8 cellular contexts compared by ENCODE assay signal in the genomic region with DNA sequence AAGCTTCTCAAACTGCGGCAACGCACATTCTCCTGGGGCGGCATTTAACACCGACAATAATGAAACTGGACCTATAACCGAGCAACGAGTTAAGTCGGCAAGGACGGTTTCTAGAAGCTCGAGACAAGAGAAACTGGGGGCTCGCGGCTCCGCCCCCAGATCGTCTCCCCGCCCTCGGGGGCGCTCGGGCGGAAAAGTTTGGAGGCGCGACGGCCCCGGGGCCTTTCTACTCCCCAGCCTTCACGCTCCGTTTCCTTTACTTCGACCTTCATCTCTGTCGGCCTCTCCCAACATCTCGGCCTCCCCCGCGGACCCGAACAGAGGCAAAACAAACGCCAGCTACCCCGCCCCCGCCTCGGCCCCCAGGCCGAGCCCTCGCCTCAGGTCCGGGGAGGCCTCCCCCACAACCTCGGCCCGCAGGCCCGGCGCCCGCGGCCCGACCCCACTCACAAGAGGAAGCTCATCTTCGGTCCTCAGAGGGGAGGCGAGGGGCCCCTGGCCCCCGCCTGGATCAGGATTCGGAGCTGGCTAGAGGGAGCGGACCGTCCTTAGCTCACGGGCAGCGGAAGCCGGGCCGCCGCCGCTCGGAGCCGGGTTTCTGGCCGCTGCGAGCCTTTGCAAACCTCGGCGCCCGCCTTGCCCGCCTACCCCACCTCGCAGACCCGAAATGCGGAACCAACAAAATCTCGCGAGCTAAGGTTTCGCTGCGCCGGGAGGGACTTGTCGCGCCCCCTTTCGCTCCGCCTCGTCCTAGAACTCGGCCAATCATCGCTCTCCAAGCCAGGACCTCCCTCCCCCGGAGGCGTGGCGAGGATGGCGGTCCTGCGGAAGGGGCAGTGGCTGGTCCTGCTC. TPM values are rescaled to one million over a fixed set of nuclear protein-coding genes. Genes with fewer than 3 reads are reported as not detected.
DNase-seq lines count a peak whose midpoint lies in the region; ATAC-seq and TF ChIP-seq lines count a peak whose summit lies in the region.

A gene (minus strand): TSS at position 669 of the 852 bp plus-strand sequence. CDS start 205 bp downstream, at position 464.

- peak; percentile 67 to 88 for TF ChIP-seq POLR2A in suprapubic skin (IDR thresholded peaks at IDR 0.05)

- peak within 1 kb of the TSS; percentile 98 for H3K27ac ChIP-seq in suprapubic skin

- H3K4me1 Mint-ChIP-seq in activated naive CD4-positive, alpha-beta T cell treated with anti-CD3 and anti-CD28 coated beads, Interleukin-2, amount 50 U/mL, for 24 hours: peaks cover 36% of the 10 kb centered on the region

- ATAC-seq in HG02588 (IDR thresholded peaks at IDR 0.05; ENCODE audit: unreplicated experiment) (peak; percentile 75), SK-N-SH treated with all-trans-retinoic acid at 6 μM for 48 hours (peak; percentile 98)

- no peak for TF ChIP-seq EP300 in suprapubic skin (IDR thresholded peaks at IDR 0.05)

- H3K36me3 ChIP-seq in GM06990 (ENCODE audit: control insufficient read depth, insufficient read depth, low read length) (no peaks in the 10 kb centered on the region; the same call in 1 of the 2 replicates), suprapubic skin (no peaks in the 10 kb centered on the region)

- WGBS in suprapubic skin: under 1% methylated on average over 42 of the region's 84 CpGs

- no peaks in the 10 kb centered on the region for H3K9me3 ChIP-seq in suprapubic skin

- H3K27me3 Mint-ChIP-seq in activated naive CD4-positive, alpha-beta T cell treated with anti-CD3 and anti-CD28 coated beads, Interleukin-2, amount 50 U/mL, for 24 hours: no peaks in the 10 kb centered on the region

- H3K27me3 ChIP-seq in GM06990 (replicated peaks; ENCODE audit: control insufficient read depth, insufficient read depth, low read length) (no peaks in the 10 kb centered on the region), suprapubic skin (no peaks in the 10 kb centered on the region)

- H3K4me3 ChIP-seq in GM06990 (replicated peaks; ENCODE audit: low read depth, low read length) (peak within 1 kb of the TSS; percentile 90), suprapubic skin (peak within 1 kb of the TSS; percentile 99)

- TF ChIP-seq CTCF in GM06990 (IDR thresholded peaks at IDR 0.05; ENCODE audit: insufficient read depth, low read length, poor library complexity, severe bottlenecking): no peak
- TF ChIP-seq CTCF in suprapubic skin (IDR thresholded peaks at IDR 0.05): peak in 1 of 2 donors; percentile 34

- peak within 1 kb of the TSS; percentile 84 for H3K27ac Mint-ChIP-seq in activated naive CD4-positive, alpha-beta T cell treated with anti-CD3 and anti-CD28 coated beads, Interleukin-2, amount 50 U/mL, for 24 hours

- peak within 1 kb of the TSS; percentile 86 for H3K4me3 Mint-ChIP-seq in activated naive CD4-positive, alpha-beta T cell treated with anti-CD3 and anti-CD28 coated beads, Interleukin-2, amount 50 U/mL, for 24 hours

- peaks cover 45% of the 10 kb centered on the region for H3K4me1 ChIP-seq in suprapubic skin

- DNase-seq in GM06990 (ENCODE audit: extremely low read depth, insufficient read length): peak; percentile 99
- peak; percentile 97 for DNase-seq in NCI-H1092 (lab: John Stamatoyannopoulos, UW)
- peak; percentile 96 for DNase-seq in germinal center (ENCODE audit: low spot score)
- DNase-seq in nucleus accumbens (lab: John Stamatoyannopoulos, UW): peak; percentile 53 to 99 (median 95)
- DNase-seq in suprapubic skin (ENCODE audit: low spot score in 2 of 2): peak; percentile 98 to 99

- peaks cover 4% of the 10 kb centered on the region for H3K36me3 Mint-ChIP-seq in activated naive CD4-positive, alpha-beta T cell treated with anti-CD3 and anti-CD28 coated beads, Interleukin-2, amount 50 U/mL, for 24 hours

- H3K9me3 Mint-ChIP-seq in activated naive CD4-positive, alpha-beta T cell treated with anti-CD3 and anti-CD28 coated beads, Interleukin-2, amount 50 U/mL, for 24 hours: no peaks in the 10 kb centered on the region

TF ChIP-seq in SK-N-SH treated with all-trans-retinoic acid at 6 μM for 48 hours, 23 proteins besides CTCF, POLR2A, EP300 and RAD21:
- TF ChIP-seq ZFP3 (CRISPR knock-in tag; IDR thresholded peaks at IDR 0.05) (0 out of 2 replicates have a peak, but pooled peaks have one; percentile 65), ZNF8 (CRISPR knock-in tag; IDR thresholded peaks at IDR 0.05) (no peak)
- TF ChIP-seq, protein P1, sequence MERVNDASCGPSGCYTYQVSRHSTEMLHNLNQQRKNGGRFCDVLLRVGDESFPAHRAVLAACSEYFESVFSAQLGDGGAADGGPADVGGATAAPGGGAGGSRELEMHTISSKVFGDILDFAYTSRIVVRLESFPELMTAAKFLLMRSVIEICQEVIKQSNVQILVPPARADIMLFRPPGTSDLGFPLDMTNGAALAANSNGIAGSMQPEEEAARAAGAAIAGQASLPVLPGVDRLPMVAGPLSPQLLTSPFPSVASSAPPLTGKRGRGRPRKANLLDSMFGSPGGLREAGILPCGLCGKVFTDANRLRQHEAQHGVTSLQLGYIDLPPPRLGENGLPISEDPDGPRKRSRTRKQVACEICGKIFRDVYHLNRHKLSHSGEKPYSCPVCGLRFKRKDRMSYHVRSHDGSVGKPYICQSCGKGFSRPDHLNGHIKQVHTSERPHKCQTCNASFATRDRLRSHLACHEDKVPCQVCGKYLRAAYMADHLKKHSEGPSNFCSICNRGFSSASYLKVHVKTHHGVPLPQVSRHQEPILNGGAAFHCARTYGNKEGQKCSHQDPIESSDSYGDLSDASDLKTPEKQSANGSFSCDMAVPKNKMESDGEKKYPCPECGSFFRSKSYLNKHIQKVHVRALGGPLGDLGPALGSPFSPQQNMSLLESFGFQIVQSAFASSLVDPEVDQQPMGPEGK (CRISPR knock-in tag; IDR thresholded peaks at IDR 0.05; ENCODE audit: borderline replicate concordance): peak; percentile 82

RNA-seq across cellular contexts. Expression of the gene that starts here (rescaled TPM):
- total RNA-seq in suprapubic skin: 10 to 100 TPM; 65.2 to 96.6 (median 79.2) TPM

Comparison
In these comparisons a context has a peak if more than half of its experiments do, and no peak if none do; other contexts are left out.
1. Peak in every context shown above with its lines: DNase-seq, ATAC-seq, H3K4me3 ChIP-seq and H3K27ac ChIP-seq.